Comparison of ENCODE assay signal across 18 cellular contexts in the genomic region with DNA sequence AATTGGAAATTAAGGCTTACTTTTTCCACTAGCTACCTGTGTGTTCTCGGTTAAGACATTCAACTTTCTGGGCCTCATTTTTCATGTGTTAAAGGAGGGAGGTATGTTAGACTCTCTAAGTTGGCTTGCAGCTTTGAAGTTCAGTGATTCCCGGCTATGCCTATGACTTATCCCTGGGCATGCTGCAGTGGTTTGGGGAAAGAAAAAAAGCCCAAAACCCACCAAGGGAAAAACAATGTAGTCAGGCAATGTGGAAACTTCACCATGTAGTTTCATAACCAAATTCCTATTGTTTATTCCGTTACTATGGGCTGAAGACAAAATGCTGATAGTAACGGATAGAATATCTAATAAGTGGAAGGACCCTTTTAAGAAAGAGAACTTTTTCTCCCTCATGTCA.
DNase-seq lines count a peak whose midpoint lies in the region; ATAC-seq, FAIRE-seq and TF ChIP-seq lines count a peak whose summit lies in the region.
"Had no signal": no experiment of that assay in that cellular context is flagged by ENCODE, and none has a peak within 500 bp of the region (broad histone marks: within the 10 kb centered on the region; RNA-seq: fewer than 3 reads in every experiment).

No MANE protein-coding gene starts in this region.

- H3K9me3 ChIP-seq in astrocyte (ENCODE audit: insufficient read depth, low read depth, low read length) (no peaks in the 10 kb centered on the region), neural progenitor cell (ENCODE audit: low read depth) (no peaks in the 10 kb centered on the region)

- H3K27ac ChIP-seq in astrocyte (ENCODE audit: low read depth, low read length), result no peak overlapping the region
- no peak overlapping the region for H3K27ac ChIP-seq in neural progenitor cell

- H3F3A ChIP-seq in neural progenitor cell (ENCODE audit: low read depth), result peaks cover 3% of the 10 kb centered on the region

- no peaks in the 10 kb centered on the region for H3K27me3 ChIP-seq in astrocyte (ENCODE audit: insufficient read depth, low read length)
- H3K27me3 ChIP-seq in neural progenitor cell, result no peaks in the 10 kb centered on the region

- DNase-seq in astrocyte (ENCODE audit: low read depth) (peak; percentile 45), fibroblast of pulmonary artery (ENCODE audit: low read depth) (peak; percentile 59), neural progenitor cell (ENCODE audit: low spot score) (no peak), NCI-H2029 (lab: John Stamatoyannopoulos, UW) (no peak), posterior vena cava (ENCODE audit: low spot score) (no peak), cerebellar nuclear complex (lab: John Stamatoyannopoulos, UW) (no peak)
- DNase-seq: Calu3; CD4-positive, CD25-positive, alpha-beta regulatory T cell; DMS53; HFFc6; KG1; NCI-H1436 treated with DMSO at 0.1 percent for 48 hours; NCI-H524; Right ventricle myocardium superior had no signal

- H3K4me3 Mint-ChIP-seq in astrocyte (ENCODE audit: unreplicated experiment), result no peak overlapping the region
- H3K4me3 Mint-ChIP-seq in neural progenitor cell, result no peak overlapping the region
- H3K4me3 Mint-ChIP-seq: B cell; CD4-positive, CD25-positive, alpha-beta regulatory T cell; HFFc6 had no signal

- H3K36me3 ChIP-seq in astrocyte (ENCODE audit: insufficient read depth, low read length), result no peaks in the 10 kb centered on the region
- no peaks in the 10 kb centered on the region for H3K36me3 ChIP-seq in neural progenitor cell

- no peak for TF ChIP-seq CTCF in astrocyte (IDR thresholded peaks at IDR 0.05; ENCODE audit: insufficient read depth, low read depth, low read length)
- no peak for TF ChIP-seq CTCF in fibroblast of pulmonary artery (IDR thresholded peaks at IDR 0.05; ENCODE audit: low read length, missing control alignments)
- TF ChIP-seq CTCF in neural progenitor cell (IDR thresholded peaks at IDR 0.05), result no peak

- no peak overlapping the region for H3K9ac ChIP-seq in astrocyte (ENCODE audit: low read length)
- H3K9ac ChIP-seq in neural progenitor cell, result no peak overlapping the region

- H3K79me2 ChIP-seq in astrocyte (ENCODE audit: insufficient read depth, low read length) (no peaks in the 10 kb centered on the region), neural progenitor cell (ENCODE audit: low read depth) (no peaks in the 10 kb centered on the region)

- intact Hi-C loops in posterior vena cava (cut with DNase I), result no loop called here

- H3K36me3 Mint-ChIP-seq in astrocyte (ENCODE audit: low read depth, unreplicated experiment) (no peaks in the 10 kb centered on the region), neural progenitor cell (peaks cover 3% of the 10 kb centered on the region)
- H3K36me3 Mint-ChIP-seq: CD4-positive, CD25-positive, alpha-beta regulatory T cell had no signal

- no peak for ATAC-seq in GM18519 (IDR thresholded peaks at IDR 0.05; ENCODE audit: low FRiP score, unreplicated experiment)
- ATAC-seq: HepG2 had no signal

- H3K4me3 ChIP-seq in astrocyte (ENCODE audit: insufficient read depth, low read depth, low read length), result no peak overlapping the region
- H3K4me3 ChIP-seq in fibroblast of pulmonary artery (replicated peaks; ENCODE audit: low read depth, low read length), result no peak overlapping the region
- no peak overlapping the region for H3K4me3 ChIP-seq in neural progenitor cell

- H3K9me3 Mint-ChIP-seq in astrocyte (ENCODE audit: unreplicated experiment) (no peaks in the 10 kb centered on the region), neural progenitor cell (peaks cover 7% of the 10 kb centered on the region)
- H3K9me3 Mint-ChIP-seq: HFFc6 had no signal

- H2AFZ ChIP-seq in astrocyte (ENCODE audit: low read depth, low read length) (no peak overlapping the region), neural progenitor cell (replicated peaks) (no peak overlapping the region)

- no peaks in the 10 kb centered on the region for H3K27me3 Mint-ChIP-seq in astrocyte (ENCODE audit: low read depth, unreplicated experiment)
- no peaks in the 10 kb centered on the region for H3K27me3 Mint-ChIP-seq in neural progenitor cell (ENCODE audit: insufficient read depth, low read depth)
- H3K27me3 Mint-ChIP-seq: B cell; CD4-positive, CD25-positive, alpha-beta regulatory T cell had no signal

- H3K4me1 ChIP-seq in astrocyte (ENCODE audit: insufficient read depth, low read length), result no peaks in the 10 kb centered on the region
- H3K4me1 ChIP-seq in neural progenitor cell, result peaks cover 19% of the 10 kb centered on the region

- no peaks in the 10 kb centered on the region for H3K4me1 Mint-ChIP-seq in astrocyte (ENCODE audit: low read depth, unreplicated experiment)
- H3K4me1 Mint-ChIP-seq in neural progenitor cell, result peaks cover 30% of the 10 kb centered on the region
- H3K4me1 Mint-ChIP-seq: B cell; CD4-positive, CD25-positive, alpha-beta regulatory T cell had no signal

- no peak for FAIRE-seq in astrocyte (lab: Jason Lieb, UNC)
- FAIRE-seq: HepG2, RCC 7860 had no signal

- H4K20me1 ChIP-seq in astrocyte (ENCODE audit: insufficient read depth, low read length) (no peaks in the 10 kb centered on the region), neural progenitor cell (ENCODE audit: low read depth) (no peaks in the 10 kb centered on the region)

- H3K4me2 ChIP-seq in astrocyte (ENCODE audit: low read length) (no peak overlapping the region), neural progenitor cell (no peak overlapping the region)

- H3K27ac Mint-ChIP-seq in astrocyte (ENCODE audit: unreplicated experiment) (no peak overlapping the region), neural progenitor cell (peak overlapping the region; percentile 61)
- H3K27ac Mint-ChIP-seq: B cell; CD4-positive, CD25-positive, alpha-beta regulatory T cell; HFFc6 had no signal

Comparison
In these comparisons a context has a peak if more than half of its experiments do, and no peak if none do; other contexts are left out.
1. DNase-seq: peak in astrocyte (single experiment) and fibroblast of pulmonary artery (single experiment); none in neural progenitor cell (single experiment), NCI-H2029 (single experiment), posterior vena cava (single experiment) and cerebellar nuclear complex (0 of 2).